16 cellular contexts compared by ENCODE assay signal in the genomic region with DNA sequence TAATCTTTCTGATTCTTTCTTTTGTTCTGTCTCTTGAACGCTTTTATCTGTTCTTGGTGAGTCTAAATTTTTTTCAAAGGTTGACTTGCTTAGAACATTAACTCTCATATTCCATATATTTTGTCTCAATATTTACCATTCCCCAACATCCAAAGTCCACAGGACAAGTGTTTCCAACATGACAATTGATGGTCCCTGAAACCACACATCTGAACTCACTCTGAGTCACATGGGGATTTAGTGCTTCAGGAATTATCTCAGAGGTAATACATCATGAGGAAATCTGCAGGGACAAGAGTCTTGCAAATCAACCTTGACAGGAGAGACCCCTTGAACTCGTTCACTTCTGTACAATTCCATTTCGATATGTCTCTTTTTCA.
A peak's percentile ranks its signal among the peaks of the same experiment; 100 is the strongest.
DNase-seq lines count a peak whose midpoint lies in the region; ATAC-seq, FAIRE-seq and TF ChIP-seq lines count a peak whose summit lies in the region.
"Had no signal": no experiment of that assay in that cellular context is flagged by ENCODE, and none has a peak within 500 bp of the region (broad histone marks: within the 10 kb centered on the region; RNA-seq: fewer than 3 reads in every experiment).

No MANE protein-coding gene starts in this region.

- CTCF ChIA-PET in A549 (lab: Yijun Ruan, JAX), result interaction anchor here (1.2 to 1.3 kb wide), 2 partner anchors 12 to 121 kb away, joined by 4 to 7 read pairs; no protein-coding TSS in a partner anchor

- 0 out of 3 replicates have a peak overlapping the region, but pooled peaks have one; percentile 25 for H3K4me2 ChIP-seq in A549
- H3K4me2 ChIP-seq: GM23338, SK-N-SH had no signal

- no peak for FAIRE-seq in A549 (lab: Jason Lieb, UNC)
- FAIRE-seq: HTR-8/SVneo had no signal

- H3K4me3 ChIP-seq in A549, result no peak overlapping the region
- no peak overlapping the region for H3K4me3 ChIP-seq in esophagus muscularis mucosa
- no peak overlapping the region for H3K4me3 ChIP-seq in ovary
- H3K4me3 ChIP-seq: GM23338, Peyer's patch had no signal

- H3K9me3 ChIP-seq in A549 (no peaks in the 10 kb centered on the region), esophagus muscularis mucosa (no peaks in the 10 kb centered on the region), ovary (no peaks in the 10 kb centered on the region)
- H3K9me3 ChIP-seq: Peyer's patch, SK-N-SH had no signal

- 0 out of 6 replicates have a peak overlapping the region, but pooled peaks of 1 of the 2 experiments have one; percentile 27 for H3K27ac ChIP-seq in A549
- no peak overlapping the region for H3K27ac ChIP-seq in esophagus muscularis mucosa (replicated peaks in 1 of 4)
- H3K27ac ChIP-seq in ovary, result no peak overlapping the region
- H3K27ac ChIP-seq: Peyer's patch had no signal

- intact Hi-C loops in esophagus muscularis mucosa (cut with DNase I) (no loop called here), ovary (cut with DNase I) (no loop called here)

- TF ChIP-seq RAD21 in A549 (conservative IDR thresholded peaks at IDR 0.05 in 1 of 2, IDR thresholded peaks at IDR 0.05 in 1 of 2), result no peak

- POLR2A ChIA-PET in A549 (lab: Yijun Ruan, JAX), result no interaction called here

- TF ChIP-seq POLR2A in A549 (IDR thresholded peaks at IDR 0.05; ENCODE audit: low read length), result no peak
- TF ChIP-seq POLR2A in esophagus muscularis mucosa (IDR thresholded peaks at IDR 0.05; ENCODE audit: low read depth), result no peak
- no peak for TF ChIP-seq POLR2A in ovary (IDR thresholded peaks at IDR 0.05)

- no peaks in the 10 kb centered on the region for H3K27me3 ChIP-seq in esophagus muscularis mucosa
- H3K27me3 ChIP-seq in ovary, result no peaks in the 10 kb centered on the region
- H3K27me3 ChIP-seq: Peyer's patch had no signal

- H3K36me3 ChIP-seq in esophagus muscularis mucosa (no peaks in the 10 kb centered on the region), ovary (no peaks in the 10 kb centered on the region)
- H3K36me3 ChIP-seq: Peyer's patch had no signal

- TF ChIP-seq EP300 in A549 (IDR thresholded peaks at IDR 0.05) (no peak), esophagus muscularis mucosa (IDR thresholded peaks at IDR 0.05) (no peak), ovary (IDR thresholded peaks at IDR 0.05) (no peak)

- no peak for DNase-seq in A549 (ENCODE audit: low read depth in 1 of 2, low spot score in 1 of 2)
- DNase-seq in M059J (ENCODE audit: low read depth), result peak; percentile 43
- peak; percentile 31 for DNase-seq in amniotic epithelial cell (ENCODE audit: low read depth)
- peak; percentile 22 for DNase-seq in kidney glomerular epithelial cell (lab: John Stamatoyannopoulos, UW)
- DNase-seq in esophagus muscularis mucosa (ENCODE audit: extremely low spot score), result no peak
- DNase-seq in ovary, result no peak
- DNase-seq in stimulated activated CD4-positive, alpha-beta T cell treated with anti-CD3 and anti-CD28 coated beads, Interleukin-4, amount 100 ng/mL, for 4 hours, result no peak
- no peak for DNase-seq in effector CD4-positive, alpha-beta T cell
- DNase-seq: MV-4-11, NCI-H1436 treated with DMSO at 0.1 percent for 48 hours, Peyer's patch, Right ventricle myocardium superior had no signal

- WGBS in A549 (ENCODE audit: missing lambda C conversion rate), result 59% methylated on average over 3 of the region's 3 CpGs
- WGBS in esophagus muscularis mucosa, result 80% methylated on average over 3 of the region's 3 CpGs
- 64 to 89% (median 89%) methylated on average over 3 of the region's 3 CpGs for WGBS in ovary, 3 donors

- no peak for ATAC-seq in A549
- ATAC-seq: GM23338, HCT116 had no signal

- TF ChIP-seq CTCF in A549 (IDR thresholded peaks at IDR 0.05) (no peak), esophagus muscularis mucosa (IDR thresholded peaks at IDR 0.05) (no peak), ovary (IDR thresholded peaks at IDR 0.05) (no peak)

- peaks cover 11% of the 10 kb centered on the region for H3K4me1 ChIP-seq in A549
- H3K4me1 ChIP-seq in esophagus muscularis mucosa, result peaks cover 0 to 7% (median 0%) of the 10 kb centered on the region in 4 donors
- H3K4me1 ChIP-seq in ovary (ENCODE audit: insufficient read depth), result no peaks in the 10 kb centered on the region
- H3K4me1 ChIP-seq: Peyer's patch had no signal

TF ChIP-seq in A549, 52 proteins besides CTCF, POLR2A, EP300 and RAD21:
- no peak for TF ChIP-seq ZFP36 (IDR thresholded peaks at IDR 0.05; ENCODE audit: borderline replicate concordance, partially characterized antibody)
- TF ChIP-seq KDM5A (IDR thresholded peaks at IDR 0.05), result no peak
- TF ChIP-seq, protein P1, sequence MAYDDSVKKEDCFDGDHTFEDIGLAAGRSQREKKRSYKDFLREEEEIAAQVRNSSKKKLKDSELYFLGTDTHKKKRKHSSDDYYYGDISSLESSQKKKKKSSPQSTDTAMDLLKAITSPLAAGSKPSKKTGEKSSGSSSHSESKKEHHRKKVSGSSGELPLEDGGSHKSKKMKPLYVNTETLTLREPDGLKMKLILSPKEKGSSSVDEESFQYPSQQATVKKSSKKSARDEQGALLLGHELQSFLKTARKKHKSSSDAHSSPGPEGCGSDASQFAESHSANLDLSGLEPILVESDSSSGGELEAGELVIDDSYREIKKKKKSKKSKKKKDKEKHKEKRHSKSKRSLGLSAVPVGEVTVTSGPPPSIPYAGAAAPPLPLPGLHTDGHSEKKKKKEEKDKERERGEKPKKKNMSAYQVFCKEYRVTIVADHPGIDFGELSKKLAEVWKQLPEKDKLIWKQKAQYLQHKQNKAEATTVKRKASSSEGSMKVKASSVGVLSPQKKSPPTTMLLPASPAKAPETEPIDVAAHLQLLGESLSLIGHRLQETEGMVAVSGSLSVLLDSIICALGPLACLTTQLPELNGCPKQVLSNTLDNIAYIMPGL (CRISPR knock-in tag; IDR thresholded peaks at IDR 0.05; ENCODE audit: borderline replicate concordance), result no peak
- TF ChIP-seq, protein P2, sequence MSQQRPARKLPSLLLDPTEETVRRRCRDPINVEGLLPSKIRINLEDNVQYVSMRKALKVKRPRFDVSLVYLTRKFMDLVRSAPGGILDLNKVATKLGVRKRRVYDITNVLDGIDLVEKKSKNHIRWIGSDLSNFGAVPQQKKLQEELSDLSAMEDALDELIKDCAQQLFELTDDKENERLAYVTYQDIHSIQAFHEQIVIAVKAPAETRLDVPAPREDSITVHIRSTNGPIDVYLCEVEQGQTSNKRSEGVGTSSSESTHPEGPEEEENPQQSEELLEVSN (IDR thresholded peaks at IDR 0.05; ENCODE audit: borderline replicate concordance, low read depth), result no peak
- no peak for TF ChIP-seq HOXB5 (CRISPR knock-in tag; IDR thresholded peaks at IDR 0.05)
- TF ChIP-seq, protein P3, sequence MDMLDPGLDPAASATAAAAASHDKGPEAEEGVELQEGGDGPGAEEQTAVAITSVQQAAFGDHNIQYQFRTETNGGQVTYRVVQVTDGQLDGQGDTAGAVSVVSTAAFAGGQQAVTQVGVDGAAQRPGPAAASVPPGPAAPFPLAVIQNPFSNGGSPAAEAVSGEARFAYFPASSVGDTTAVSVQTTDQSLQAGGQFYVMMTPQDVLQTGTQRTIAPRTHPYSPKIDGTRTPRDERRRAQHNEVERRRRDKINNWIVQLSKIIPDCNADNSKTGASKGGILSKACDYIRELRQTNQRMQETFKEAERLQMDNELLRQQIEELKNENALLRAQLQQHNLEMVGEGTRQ (IDR thresholded peaks at IDR 0.05), result no peak
- TF ChIP-seq RFX5 (IDR thresholded peaks at IDR 0.05), result no peak
- TF ChIP-seq CBX2 (IDR thresholded peaks at IDR 0.05; ENCODE audit: borderline replicate concordance, low read depth), result no peak
- no peak for TF ChIP-seq TP53 (CRISPR knock-in tag; IDR thresholded peaks at IDR 0.05)
- no peak for TF ChIP-seq NFE2L2 (conservative IDR thresholded peaks at IDR 0.05; ENCODE audit: low read length)
- TF ChIP-seq ZNF302 (CRISPR knock-in tag; IDR thresholded peaks at IDR 0.05), result no peak
- no peak for TF ChIP-seq SMC3 (IDR thresholded peaks at IDR 0.05)
- no peak for TF ChIP-seq HDAC2 (IDR thresholded peaks at IDR 0.05)
- TF ChIP-seq RARB (CRISPR knock-in tag; IDR thresholded peaks at IDR 0.05), result no peak
- no peak for TF ChIP-seq GATA3 (IDR thresholded peaks at IDR 0.05; ENCODE audit: borderline replicate concordance)

Comparison
In these comparisons a context has a peak if more than half of its experiments do, and no peak if none do; other contexts are left out.
1. DNase-seq: peak in M059J (single experiment), amniotic epithelial cell (single experiment) and kidney glomerular epithelial cell (single experiment); none in A549 (0 of 2), esophagus muscularis mucosa (single experiment), ovary (0 of 5), stimulated activated CD4-positive, alpha-beta T cell treated with anti-CD3 and anti-CD28 coated beads, Interleukin-4, amount 100 ng/mL, for 4 hours (0 of 2) and effector CD4-positive, alpha-beta T cell (single experiment).